In the genomic region with DNA sequence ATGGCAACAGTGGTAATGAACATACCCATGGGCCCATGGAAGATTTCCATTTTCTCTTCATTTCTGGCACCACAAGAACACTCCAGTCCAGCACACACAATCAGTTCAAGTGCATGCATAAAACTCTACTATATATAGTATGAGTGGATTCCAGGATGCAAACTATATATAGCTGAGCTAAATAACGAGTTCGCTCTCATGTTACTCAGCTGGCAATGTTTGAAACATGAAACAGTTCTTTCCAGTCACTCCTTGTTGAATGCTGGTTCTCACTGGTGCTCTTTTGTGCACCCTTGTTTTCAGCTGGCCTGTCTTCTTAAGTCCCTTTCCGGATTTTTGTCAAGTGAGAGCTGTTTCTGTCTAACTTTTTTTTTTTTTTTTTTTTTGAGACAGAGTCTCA, we compare ENCODE assay signal across 25 cellular contexts.
DNase-seq lines count a peak whose midpoint lies in the region; ATAC-seq and TF ChIP-seq lines count a peak whose summit lies in the region.
"Had no signal": no experiment of that assay in that cellular context is flagged by ENCODE, and none has a peak within 500 bp of the region (broad histone marks: within the 10 kb centered on the region; RNA-seq: fewer than 3 reads in every experiment).

No MANE protein-coding gene starts in this region.

- peaks cover 0 to 2% (median 0%) of the 10 kb centered on the region in 3 donors for H3K27me3 Mint-ChIP-seq in CD14-positive monocyte (ENCODE audit: low read depth in 3 of 3)

- TF ChIP-seq CTCF in coronary artery (IDR thresholded peaks at IDR 0.05) = no peak
- no peak for TF ChIP-seq CTCF in CD14-positive monocyte (IDR thresholded peaks at IDR 0.05)

- peak; percentile 78 for DNase-seq in NCI-H2107 treated with DMSO at 0.1 percent for 48 hours (lab: John Stamatoyannopoulos, UW; ENCODE audit: unreplicated experiment)
- no peak for DNase-seq in coronary artery (ENCODE audit: low spot score)
- DNase-seq in inferior parietal cortex (ENCODE audit: extremely low spot score) = peak; percentile 57
- DNase-seq in superior temporal gyrus (ENCODE audit: extremely low spot score) = peak; percentile 66
- DNase-seq in pons (ENCODE audit: low spot score) = no peak
- no peak for DNase-seq in GM19238 (ENCODE audit: insufficient read length, low spot score)
- no peak for DNase-seq in CD14-positive monocyte (ENCODE audit: low spot score)
- DNase-seq: activated CD8-positive, alpha-beta T cell treated with anti-CD3 and anti-CD28 coated beads for 36 hours; activated naive CD4-positive, alpha-beta T cell treated with anti-CD3 and anti-CD28 coated beads, Interleukin-2, amount 50 U/mL, for 16 hours; activated T-cell treated with anti-CD3 and anti-CD28 coated beads, Interleukin-2, amount 50 U/mL, for 1 hour; CD4-positive, alpha-beta memory T cell; colonic mucosa; DMS53; kidney glomerular epithelial cell; NCI-H1930; NCI-H526; nephron progenitor cell; RPMI8226; small intestine; stimulated activated CD4-positive, alpha-beta T cell treated with anti-CD3 and anti-CD28 coated beads, Interleukin-2, amount 100 ng/mL, for 48 hours; stimulated activated naive CD8-positive, alpha-beta T cell treated with anti-CD3 and anti-CD28 coated beads, Interleukin-15, Interleukin-2, amounts not matched to agents 100 U/mL and 50 U/mL, for 24 hours; transverse colon had no signal

- H3K9me3 Mint-ChIP-seq in CD14-positive monocyte = peaks cover 0 to 2% (median 0%) of the 10 kb centered on the region in 7 donors
- H3K9me3 Mint-ChIP-seq: activated CD8-positive, alpha-beta T cell treated with anti-CD3 and anti-CD28 coated beads for 36 hours; CD4-positive, alpha-beta memory T cell had no signal

- H3K27ac Mint-ChIP-seq in CD14-positive monocyte = no peak overlapping the region
- H3K27ac Mint-ChIP-seq: activated CD8-positive, alpha-beta T cell treated with anti-CD3 and anti-CD28 coated beads for 36 hours; CD4-positive, alpha-beta memory T cell; nephron progenitor cell had no signal

- H3K27ac ChIP-seq in coronary artery = peak overlapping the region; percentile 48 to 77
- H3K27ac ChIP-seq: colonic mucosa, KMS-11, transverse colon had no signal

- H3K4me3 ChIP-seq in coronary artery = peak overlapping the region; percentile 27
- H3K4me3 ChIP-seq: colonic mucosa, GM12878, transverse colon had no signal

- intact Hi-C loops in CD14-positive monocyte (cut with micrococcal nuclease) = no loop called here

- no peaks in the 10 kb centered on the region for H3K4me1 Mint-ChIP-seq in CD14-positive monocyte
- H3K4me1 Mint-ChIP-seq: CD4-positive, alpha-beta memory T cell had no signal

- no peaks in the 10 kb centered on the region for H3K36me3 Mint-ChIP-seq in CD14-positive monocyte
- H3K36me3 Mint-ChIP-seq: CD4-positive, alpha-beta memory T cell had no signal

- no peak for ATAC-seq in HG03196 (IDR thresholded peaks at IDR 0.05; ENCODE audit: unreplicated experiment)
- ATAC-seq: activated CD8-positive, alpha-beta T cell treated with anti-CD3 and anti-CD28 coated beads for 36 hours; GM12878; stimulated activated naive CD8-positive, alpha-beta T cell treated with anti-CD3 and anti-CD28 coated beads, Interleukin-15, Interleukin-2, amounts not matched to agents 100 U/mL and 50 U/mL, for 24 hours had no signal

- no peak overlapping the region for H3K4me3 Mint-ChIP-seq in CD14-positive monocyte
- H3K4me3 Mint-ChIP-seq: activated CD8-positive, alpha-beta T cell treated with anti-CD3 and anti-CD28 coated beads for 36 hours; CD4-positive, alpha-beta memory T cell; nephron progenitor cell had no signal

Comparison
In these comparisons a context has a peak if more than half of its experiments do, and no peak if none do; other contexts are left out.
1. DNase-seq: peak in NCI-H2107 treated with DMSO at 0.1 percent for 48 hours (single experiment), inferior parietal cortex (single experiment) and superior temporal gyrus (single experiment); none in coronary artery (single experiment), pons (single experiment), GM19238 (single experiment) and CD14-positive monocyte (single experiment).